ENCODE assay signal across 11 cellular contexts in genomic region chr12:100995201-100995600, GRCh38.
DNase-seq lines count a peak whose midpoint lies in the region; ATAC-seq and TF ChIP-seq lines count a peak whose summit lies in the region.
"Had no signal": no experiment of that assay in that cellular context is flagged by ENCODE, and none has a peak within 500 bp of the region (broad histone marks: within the 10 kb centered on the region; RNA-seq: fewer than 3 reads in every experiment).

No MANE protein-coding gene starts in this region.

- no peaks in the 10 kb centered on the region for H3K9me3 Mint-ChIP-seq in type B pancreatic cell
- H3K9me3 Mint-ChIP-seq: activated CD4-positive, alpha-beta memory T cell treated with anti-CD3 and anti-CD28 coated beads for 36 hours had no signal

- H3K27ac Mint-ChIP-seq in type B pancreatic cell = no peak overlapping the region
- H3K27ac Mint-ChIP-seq: activated CD4-positive, alpha-beta memory T cell treated with anti-CD3 and anti-CD28 coated beads for 36 hours had no signal

- H3K27me3 Mint-ChIP-seq in type B pancreatic cell = no peaks in the 10 kb centered on the region
- H3K27me3 Mint-ChIP-seq: activated CD4-positive, alpha-beta memory T cell treated with anti-CD3 and anti-CD28 coated beads for 36 hours had no signal

- no peak overlapping the region for H3K4me3 ChIP-seq in fibroblast of mammary gland (ENCODE audit: control insufficient read depth, low read depth, low read length)
- H3K4me3 ChIP-seq: ascending aorta had no signal

- H3K4me1 Mint-ChIP-seq in type B pancreatic cell (ENCODE audit: unreplicated experiment) = no peaks in the 10 kb centered on the region

- H3K36me3 Mint-ChIP-seq in type B pancreatic cell = no peaks in the 10 kb centered on the region
- H3K36me3 Mint-ChIP-seq: activated CD4-positive, alpha-beta memory T cell treated with anti-CD3 and anti-CD28 coated beads for 36 hours had no signal

- DNase-seq in ELF-1 (ENCODE audit: low read depth, low spot score) (peak; percentile 84), fibroblast of mammary gland (ENCODE audit: low read depth) (peak; percentile 71), NCI-H2081 treated with DMSO at 0.1 percent for 48 hours (lab: John Stamatoyannopoulos, UW) (no peak), NCI-H510A (lab: John Stamatoyannopoulos, UW) (no peak), type B pancreatic cell (ENCODE audit: extremely low spot score, unreplicated experiment) (no peak)
- DNase-seq: activated CD4-positive, alpha-beta memory T cell treated with anti-CD3 and anti-CD28 coated beads for 36 hours; BE2C had no signal

- no peak overlapping the region for H3K4me3 Mint-ChIP-seq in type B pancreatic cell
- H3K4me3 Mint-ChIP-seq: activated CD4-positive, alpha-beta memory T cell treated with anti-CD3 and anti-CD28 coated beads for 36 hours had no signal

- TF ChIP-seq CTCF in fibroblast of mammary gland (conservative IDR thresholded peaks at IDR 0.05; ENCODE audit: control insufficient read depth, insufficient read depth, low read depth, low read length) (no peak), type B pancreatic cell (conservative IDR thresholded peaks at IDR 0.05) (no peak)

- peak; percentile 48 for ATAC-seq in GM21619 (IDR thresholded peaks at IDR 0.05; ENCODE audit: unreplicated experiment)
- ATAC-seq in HG03575 (IDR thresholded peaks at IDR 0.05; ENCODE audit: extremely low read depth, insufficient number of reproducible peaks, low FRiP score, unreplicated experiment) = peak; percentile 57
- ATAC-seq in GM21786 (IDR thresholded peaks at IDR 0.05; ENCODE audit: unreplicated experiment) = no peak

Comparison
In these comparisons a context has a peak if more than half of its experiments do, and no peak if none do; other contexts are left out.
1. DNase-seq: peak in ELF-1 (single experiment) and fibroblast of mammary gland (single experiment); none in NCI-H2081 treated with DMSO at 0.1 percent for 48 hours (single experiment), NCI-H510A (single experiment) and type B pancreatic cell (single experiment).